In genomic region chr22:40423246-40423753, GRCh38 we compare ENCODE assay signal across 1 cellular context.
A peak's percentile ranks its signal among the peaks of the same experiment; 100 is the strongest.
TF ChIP-seq lines count a peak whose summit lies in the region.

No MANE protein-coding gene starts in this region.

TF ChIP-seq in HEK293, 187 proteins besides CTCF, POLR2A, EP300 and RAD21 (continued from another document):
- TF ChIP-seq REST (tag by site-specific recombination; IDR thresholded peaks at IDR 0.05) (no peak), ZNF473 (tag by site-specific recombination; IDR thresholded peaks at IDR 0.05) (no peak), EGR2 (tag by site-specific recombination; IDR thresholded peaks at IDR 0.05; ENCODE audit: low read depth) (peak; percentile 87), ZBTB44 (tag by site-specific recombination; IDR thresholded peaks at IDR 0.05) (no peak), ZFHX2 (tag by site-specific recombination; conservative IDR thresholded peaks at IDR 0.05) (peak; percentile 80), ZNF175 (tag by site-specific recombination; IDR thresholded peaks at IDR 0.05) (no peak)
